Comparison of ENCODE assay signal across 20 cellular contexts in genomic region chr1:115078708-115079107, GRCh38. TPM values are rescaled to one million over a fixed set of nuclear protein-coding genes. Genes with fewer than 3 reads are reported as not detected.
A peak's percentile ranks its signal among the peaks of the same experiment; 100 is the strongest.
DNase-seq lines count a peak whose midpoint lies in the region; ATAC-seq and TF ChIP-seq lines count a peak whose summit lies in the region.
"Had no signal": no experiment of that assay in that cellular context is flagged by ENCODE, and none has a peak within 500 bp of the region (broad histone marks: within the 10 kb centered on the region; RNA-seq: fewer than 3 reads in every experiment).

No MANE protein-coding gene starts in this region.

- ATAC-seq in esophagus mucosa, result no peak
- no peak for ATAC-seq in activated naive CD8-positive, alpha-beta T cell treated with anti-CD3 and anti-CD28 coated beads, Interleukin-2, amount 50 U/mL, for 24 hours
- ATAC-seq: A549; CD8-positive, alpha-beta T cell had no signal

- peak overlapping the region; percentile 68 for H3K27ac Mint-ChIP-seq in glutamatergic neuron (ENCODE audit: unreplicated experiment)
- no peak overlapping the region for H3K27ac Mint-ChIP-seq in activated naive CD8-positive, alpha-beta T cell treated with anti-CD3 and anti-CD28 coated beads, Interleukin-2, amount 50 U/mL, for 24 hours
- H3K27ac Mint-ChIP-seq: B cell; CD4-positive, alpha-beta T cell; CD8-positive, alpha-beta T cell had no signal

- peaks cover 6% of the 10 kb centered on the region for H3K4me1 Mint-ChIP-seq in glutamatergic neuron (ENCODE audit: low read depth, unreplicated experiment)
- H3K4me1 Mint-ChIP-seq in activated naive CD8-positive, alpha-beta T cell treated with anti-CD3 and anti-CD28 coated beads, Interleukin-2, amount 50 U/mL, for 24 hours, result peaks cover 22% of the 10 kb centered on the region
- H3K4me1 Mint-ChIP-seq: B cell had no signal

- no peaks in the 10 kb centered on the region for H3K9me2 ChIP-seq in MM.1S (replicated peaks; ENCODE audit: insufficient read depth, low read length)

- no peaks in the 10 kb centered on the region for H4K20me1 ChIP-seq in MM.1S (ENCODE audit: insufficient read depth, low read length)
- H4K20me1 ChIP-seq: BLaER1 treated with 17β-estradiol and CSF1 and Interleukin-3, amounts not matched to agents 10 nM and 100 nM had no signal

- H3K9ac ChIP-seq in MM.1S (ENCODE audit: low read length), result no peak overlapping the region
- H3K9ac ChIP-seq: BLaER1 treated with 17β-estradiol and CSF1 and Interleukin-3, amounts not matched to agents 10 nM and 100 nM had no signal

- no peak overlapping the region for H3K27ac ChIP-seq in MM.1S (ENCODE audit: low read length)
- H3K27ac ChIP-seq in caudate nucleus (ENCODE audit: low read depth, low read length), result peak overlapping the region; percentile 58
- H3K27ac ChIP-seq: 22Rv1; A549; BLaER1 treated with 17β-estradiol and CSF1 and Interleukin-3, amounts not matched to agents 10 nM and 100 nM; C4-2B had no signal

- H3K27me3 Mint-ChIP-seq in glutamatergic neuron (ENCODE audit: unreplicated experiment), result peaks cover 2% of the 10 kb centered on the region
- peaks cover 11% of the 10 kb centered on the region for H3K27me3 Mint-ChIP-seq in activated naive CD8-positive, alpha-beta T cell treated with anti-CD3 and anti-CD28 coated beads, Interleukin-2, amount 50 U/mL, for 24 hours

- no peaks in the 10 kb centered on the region for H3K27me3 ChIP-seq in MM.1S (replicated peaks; ENCODE audit: insufficient read depth, low read length)
- H3K27me3 ChIP-seq: BLaER1 treated with 17β-estradiol and CSF1 and Interleukin-3, amounts not matched to agents 10 nM and 100 nM had no signal

- no peaks in the 10 kb centered on the region for H3K79me2 ChIP-seq in MM.1S (ENCODE audit: low read length)

- H3K36me3 ChIP-seq in MM.1S (replicated peaks; ENCODE audit: insufficient read depth, low read length), result no peaks in the 10 kb centered on the region
- H3K36me3 ChIP-seq: BLaER1 treated with 17β-estradiol and CSF1 and Interleukin-3, amounts not matched to agents 10 nM and 100 nM had no signal

- no peaks in the 10 kb centered on the region; the same call in 1 of the 2 replicates for H3K4me1 ChIP-seq in MM.1S (ENCODE audit: low read length)
- H3K4me1 ChIP-seq: Caco-2 had no signal

- H3K36me3 Mint-ChIP-seq in glutamatergic neuron (ENCODE audit: unreplicated experiment), result no peaks in the 10 kb centered on the region
- no peaks in the 10 kb centered on the region for H3K36me3 Mint-ChIP-seq in activated naive CD8-positive, alpha-beta T cell treated with anti-CD3 and anti-CD28 coated beads, Interleukin-2, amount 50 U/mL, for 24 hours (ENCODE audit: low read depth)
- H3K36me3 Mint-ChIP-seq: CD8-positive, alpha-beta T cell had no signal

- H3K9me3 Mint-ChIP-seq in glutamatergic neuron (ENCODE audit: unreplicated experiment), result no peaks in the 10 kb centered on the region
- H3K9me3 Mint-ChIP-seq in activated naive CD8-positive, alpha-beta T cell treated with anti-CD3 and anti-CD28 coated beads, Interleukin-2, amount 50 U/mL, for 24 hours, result no peaks in the 10 kb centered on the region
- H3K9me3 Mint-ChIP-seq: CD4-positive, alpha-beta T cell; CD8-positive, alpha-beta T cell had no signal

- no peak for TF ChIP-seq CTCF in MM.1S (IDR thresholded peaks at IDR 0.05; ENCODE audit: low read length)
- TF ChIP-seq CTCF in glutamatergic neuron (IDR thresholded peaks at IDR 0.05; ENCODE audit: partially characterized antibody, unreplicated experiment), result no peak

- H3F3A ChIP-seq in MM.1S (ENCODE audit: insufficient read depth, low read length), result no peaks in the 10 kb centered on the region

- H3K9me3 ChIP-seq in MM.1S (replicated peaks; ENCODE audit: insufficient read depth, low read length), result no peaks in the 10 kb centered on the region
- H3K9me3 ChIP-seq: A549; BLaER1 treated with 17β-estradiol and CSF1 and Interleukin-3, amounts not matched to agents 10 nM and 100 nM; Caco-2 had no signal

- DNase-seq in MM.1S (peak; percentile 7), caudate nucleus (lab: John Stamatoyannopoulos, UW) (peak in 8 of 61 donors; percentile 20 to 82 (median 32)), glutamatergic neuron (no peak), putamen (ENCODE audit: low spot score) (peak; percentile 68), ureter (ENCODE audit: low spot score) (no peak)
- no peak for DNase-seq in activated naive CD8-positive, alpha-beta T cell treated with anti-CD3 and anti-CD28 coated beads, Interleukin-2, amount 50 U/mL, for 24 hours
- DNase-seq: AML-193; Caco-2; Calu3; CD4-positive, alpha-beta T cell; CD8-positive, alpha-beta T cell; DMS79 treated with DMSO at 0.1 percent for 48 hours; GF-D8 had no signal

- no peak overlapping the region for H3K4me3 ChIP-seq in MM.1S (ENCODE audit: low read length)
- H3K4me3 ChIP-seq: A549; BLaER1 treated with 17β-estradiol and CSF1 and Interleukin-3, amounts not matched to agents 10 nM and 100 nM had no signal

- H2AFZ ChIP-seq in MM.1S (ENCODE audit: low read length), result no peak overlapping the region

- H3K4me2 ChIP-seq in MM.1S (ENCODE audit: low read depth, low read length), result no peak overlapping the region
- H3K4me2 ChIP-seq: A549; BLaER1 treated with 17β-estradiol and CSF1 and Interleukin-3, amounts not matched to agents 10 nM and 100 nM had no signal

- H3K4me3 Mint-ChIP-seq in glutamatergic neuron (ENCODE audit: unreplicated experiment), result no peak overlapping the region
- no peak overlapping the region for H3K4me3 Mint-ChIP-seq in activated naive CD8-positive, alpha-beta T cell treated with anti-CD3 and anti-CD28 coated beads, Interleukin-2, amount 50 U/mL, for 24 hours
- H3K4me3 Mint-ChIP-seq: B cell; CD4-positive, alpha-beta T cell; CD8-positive, alpha-beta T cell had no signal

RNA-seq across cellular contexts. Expression of gene TSPAN2, which starts 10.6 kb away (rescaled TPM):
- total RNA-seq in glutamatergic neuron (ENCODE audit: unreplicated experiment) (11.2 TPM), ureter (22.0 TPM), esophagus mucosa (0.68 TPM)

RNA-seq across cellular contexts. Expression of gene TSHB, which starts 49.1 kb away (rescaled TPM):
- total RNA-seq in glutamatergic neuron (ENCODE audit: unreplicated experiment), result not detected
- not detected for total RNA-seq in ureter
- not detected for total RNA-seq in esophagus mucosa
- total RNA-seq: A172; B cell; Caco-2; Calu3; CD4-positive, alpha-beta T cell; CD8-positive, alpha-beta T cell had no signal

Comparison
In these comparisons a context has a peak if more than half of its experiments do, and no peak if none do; other contexts are left out.
1. DNase-seq: peak in MM.1S (single experiment) and putamen (single experiment); none in glutamatergic neuron (single experiment), ureter (single experiment) and activated naive CD8-positive, alpha-beta T cell treated with anti-CD3 and anti-CD28 coated beads, Interleukin-2, amount 50 U/mL, for 24 hours (single experiment).